1 cellular context compared by ENCODE assay signal in genomic region chr3:72890166-72890925, GRCh38.
TF ChIP-seq lines count a peak whose summit lies in the region.

No MANE protein-coding gene starts in this region.

TF ChIP-seq in A549, 52 proteins besides CTCF, POLR2A, EP300 and RAD21 (continued from another document):
- TF ChIP-seq HOXB13 (CRISPR knock-in tag; IDR thresholded peaks at IDR 0.05; ENCODE audit: low read depth) (no peak), KDM5A (IDR thresholded peaks at IDR 0.05) (no peak), ELK1 (IDR thresholded peaks at IDR 0.05; ENCODE audit: low read depth, low read length) (no peak), NR3C1 (IDR thresholded peaks at IDR 0.05) (no peak), PHF8 (IDR thresholded peaks at IDR 0.05; ENCODE audit: borderline replicate concordance, low read depth) (no peak), BHLHE40 (IDR thresholded peaks at IDR 0.05; ENCODE audit: low read depth, low read length) (no peak), JUN (IDR thresholded peaks at IDR 0.05) (no peak), HEYL (CRISPR knock-in tag; IDR thresholded peaks at IDR 0.05) (no peak), ZSCAN20 (CRISPR knock-in tag; IDR thresholded peaks at IDR 0.05) (no peak), SMC3 (IDR thresholded peaks at IDR 0.05) (no peak), FOSB (CRISPR knock-in tag; IDR thresholded peaks at IDR 0.05) (no peak)
- TF ChIP-seq, protein P1, sequence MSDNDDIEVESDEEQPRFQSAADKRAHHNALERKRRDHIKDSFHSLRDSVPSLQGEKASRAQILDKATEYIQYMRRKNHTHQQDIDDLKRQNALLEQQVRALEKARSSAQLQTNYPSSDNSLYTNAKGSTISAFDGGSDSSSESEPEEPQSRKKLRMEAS (IDR thresholded peaks at IDR 0.05): no peak
